8 cellular contexts compared by ENCODE assay signal in genomic region chr6:2764610-2765165, GRCh38. TPM values are rescaled to one million over a fixed set of nuclear protein-coding genes. Genes with fewer than 3 reads are reported as not detected.
DNase-seq lines count a peak whose midpoint lies in the region; ATAC-seq, FAIRE-seq and TF ChIP-seq lines count a peak whose summit lies in the region.

No MANE protein-coding gene starts in this region.

- peaks cover 40% of the 10 kb centered on the region for H3K79me2 ChIP-seq in keratinocyte (ENCODE audit: control insufficient read depth, insufficient read depth, low read length)

- H3K36me3 ChIP-seq in bronchial epithelial cell (ENCODE audit: control insufficient read depth, insufficient read depth, low read length): no peaks in the 10 kb centered on the region
- H3K36me3 ChIP-seq in keratinocyte (ENCODE audit: control insufficient read depth in 2 of 2, extremely low read depth in 1 of 2, insufficient read depth in 2 of 2, low read length in 2 of 2): peaks cover 0 to 5% of the 10 kb centered on the region in 2 experiments

- H2AFZ ChIP-seq in keratinocyte (ENCODE audit: control insufficient read depth, low read length): peak overlapping the region; percentile 97

- H3K4me2 ChIP-seq in keratinocyte (ENCODE audit: control insufficient read depth, extremely low read depth, insufficient read depth, low read depth, low read length): peak overlapping the region; percentile 82

- dilution Hi-C loops in keratinocyte (cut with MboI; ENCODE audit: extremely low pct_ligation_motif_present, low sequenced_read_pairs): no loop called here

- TF ChIP-seq CTCF in bronchial epithelial cell (IDR thresholded peaks at IDR 0.05; ENCODE audit: insufficient read depth, low read length, severe bottlenecking): no peak
- no peak for TF ChIP-seq CTCF in keratinocyte (optimal IDR thresholded peaks at IDR 0.05 in 1 of 3, IDR thresholded peaks at IDR 0.05 in 1 of 3, conservative IDR thresholded peaks at IDR 0.05 in 1 of 3; ENCODE audit: extremely low read depth in 1 of 3, insufficient read depth in 2 of 3, low read length in 3 of 3)

- FAIRE-seq in bronchial epithelial cell (lab: Jason Lieb, UNC): no peak
- FAIRE-seq in keratinocyte (lab: Jason Lieb, UNC): no peak

- H4K20me1 ChIP-seq in keratinocyte (ENCODE audit: control insufficient read depth, extremely low read depth, insufficient read depth, low read length): peaks cover 8% of the 10 kb centered on the region

- H3K4me1 ChIP-seq in keratinocyte (ENCODE audit: control insufficient read depth, extremely low read depth, insufficient read depth, low read length): peaks cover 22% of the 10 kb centered on the region

- peak; percentile 78 to 97 for DNase-seq in NCI-H524 (lab: John Stamatoyannopoulos, UW)
- DNase-seq in NCI-H524 treated with DMSO at 0.1 percent for 48 hours (lab: John Stamatoyannopoulos, UW): no peak
- DNase-seq in NCI-H187 treated with DMSO at 0.1 percent for 48 hours (lab: John Stamatoyannopoulos, UW): peak; percentile 45
- DNase-seq in UCSD-AML1 (lab: John Stamatoyannopoulos, UW; ENCODE audit: unreplicated experiment): peak; percentile 68
- DNase-seq in bronchial epithelial cell (ENCODE audit: low read depth): peak; percentile 63
- DNase-seq in keratinocyte (ENCODE audit: low read depth, low spot score): peak; percentile 77
- DNase-seq in stimulated activated CD4-positive, alpha-beta T cell treated with anti-CD3 and anti-CD28 coated beads, Interleukin-15, amount 100 ng/mL, for 1 hour (ENCODE audit: low read depth in 1 of 2, low spot score in 1 of 2): peak; percentile 25 to 29

- no peaks in the 10 kb centered on the region for H3K9me3 ChIP-seq in keratinocyte (ENCODE audit: control insufficient read depth, low read depth, low read length)

- H3K4me3 ChIP-seq in bronchial epithelial cell (ENCODE audit: low read depth, low read length): peak overlapping the region; percentile 49
- peak overlapping the region; percentile 49 to 84 (median 71) for H3K4me3 ChIP-seq in keratinocyte (ENCODE audit: control insufficient read depth in 2 of 3, extremely low read depth in 1 of 3, insufficient read depth in 2 of 3, low read depth in 1 of 3, low read length in 3 of 3)

- H3K9ac ChIP-seq in keratinocyte (ENCODE audit: control insufficient read depth, extremely low read depth, insufficient read depth, low read length): peak overlapping the region; percentile 82

- peak; percentile 59 for ATAC-seq in HG02852 (IDR thresholded peaks at IDR 0.05; ENCODE audit: unreplicated experiment)

- peak overlapping the region; percentile 94 for H3K27ac ChIP-seq in keratinocyte (ENCODE audit: control insufficient read depth, insufficient read depth, low read length)

- H3K27me3 ChIP-seq in bronchial epithelial cell (ENCODE audit: control insufficient read depth, insufficient read depth, low read length) (no peaks in the 10 kb centered on the region), keratinocyte (ENCODE audit: control insufficient read depth, extremely low read depth, insufficient read depth, low read length) (no peaks in the 10 kb centered on the region)

- peaks cover 3% of the 10 kb centered on the region for H3K9me1 ChIP-seq in keratinocyte (ENCODE audit: control insufficient read depth, extremely low read depth, insufficient read depth, low read length)

RNA-seq across cellular contexts. Expression of gene WRNIP1, which starts 0.5 kb away (rescaled TPM):
- total RNA-seq in bronchial epithelial cell: 47.9 and 58.4 TPM in 2 replicates
- 52.3 to 55.1 TPM (median 54.6 TPM) in 3 replicates for polyA plus RNA-seq in keratinocyte
- 47.0 TPM for polyA plus RNA-seq in keratinocyte (2011; ENCODE audit: low read depth)
- polyA plus RNA-seq in keratinocyte (2011; cell fraction: cytosol; rRNA removed): 40.7 and 50.1 TPM in 2 replicates
- polyA plus RNA-seq in keratinocyte (2011; cell fraction: nucleus; rRNA removed): 64.8 and 66.7 TPM in 2 replicates
- 38.4 and 45.5 TPM in 2 replicates for polyA plus RNA-seq in keratinocyte (2012; ENCODE audit: low replicate concordance)
- polyA minus RNA-seq in keratinocyte: 38.9 to 48.4 TPM (median 45.6 TPM) in 3 replicates
- 28.0 TPM for polyA minus RNA-seq in keratinocyte (2011; cell fraction: cytosol; rRNA and poly(A)+ RNA removed)
- polyA minus RNA-seq in keratinocyte (2011; cell fraction: nucleus; rRNA and poly(A)+ RNA removed): 26.2 and 31.6 TPM in 2 replicates

RNA-seq across cellular contexts. Expression of gene MYLK4, which starts 14.0 kb away (rescaled TPM):
- 0.13 and 0.26 TPM in 2 replicates for total RNA-seq in bronchial epithelial cell
- 0.22 to 0.31 TPM (median 0.31 TPM) in 3 replicates for polyA plus RNA-seq in keratinocyte
- 0.07 TPM for polyA plus RNA-seq in keratinocyte (2011; ENCODE audit: low read depth)
- 0.10 and 0.19 TPM in 2 replicates for polyA plus RNA-seq in keratinocyte (2011; cell fraction: cytosol; rRNA removed)
- 0.92 and 1.1 TPM in 2 replicates for polyA plus RNA-seq in keratinocyte (2011; cell fraction: nucleus; rRNA removed)
- polyA plus RNA-seq in keratinocyte (2012; ENCODE audit: low replicate concordance): 0.08 and 0.11 TPM in 2 replicates
- 0.07 to 0.32 TPM in 2 of 3 replicates, not detected in the other for polyA minus RNA-seq in keratinocyte
- polyA minus RNA-seq in keratinocyte (2011; cell fraction: cytosol; rRNA and poly(A)+ RNA removed): not detected
- polyA minus RNA-seq in keratinocyte (2011; cell fraction: nucleus; rRNA and poly(A)+ RNA removed): 0.11 and 0.54 TPM in 2 replicates
